ENCODE assay signal across 17 cellular contexts in genomic region chr19:29609636-29610035, GRCh38. TPM values are rescaled to one million over a fixed set of nuclear protein-coding genes. Genes with fewer than 3 reads are reported as not detected.
DNase-seq lines count a peak whose midpoint lies in the region; ATAC-seq and TF ChIP-seq lines count a peak whose summit lies in the region.
"Had no signal": no experiment of that assay in that cellular context is flagged by ENCODE, and none has a peak within 500 bp of the region (broad histone marks: within the 10 kb centered on the region; RNA-seq: fewer than 3 reads in every experiment).

No MANE protein-coding gene starts in this region.

- TF ChIP-seq POLR2A in spleen (IDR thresholded peaks at IDR 0.05) (no peak), transverse colon (IDR thresholded peaks at IDR 0.05) (no peak)

- CTCF ChIA-PET in activated CD8-positive, alpha-beta T cell treated with anti-CD3 and anti-CD28 coated beads for 36 hours (lab: Charles Lee) = interaction anchor here (1.0 to 8.9 kb wide), 28 partner anchors 8 to 143 kb away, joined by 3 to 217 read pairs (median 6); partner anchors contain the start of genes C19orf12 and PLEKHF1
- CTCF ChIA-PET in activated CD8-positive, alpha-beta T cell treated with anti-CD3 and anti-CD28 coated beads, Interleukin-2, amount 10 ng/mL, durations not matched to agents 7 days and 5 days (lab: Charles Lee) = interaction anchor here (0.7 to 10.9 kb wide), 20 partner anchors 11 to 190 kb away, joined by 3 to 204 read pairs (median 8); partner anchors contain the start of genes C19orf12 and PLEKHF1

- no peak for TF ChIP-seq EP300 in transverse colon (IDR thresholded peaks at IDR 0.05; ENCODE audit: low read depth)

- peaks cover 25% of the 10 kb centered on the region for H3K4me1 Mint-ChIP-seq in activated CD8-positive, alpha-beta T cell treated with anti-CD3 and anti-CD28 coated beads for 36 hours (ENCODE audit: low read depth)
- H3K4me1 Mint-ChIP-seq in activated CD8-positive, alpha-beta T cell treated with anti-CD3 and anti-CD28 coated beads, Interleukin-2, amount 10 ng/mL, durations not matched to agents 7 days and 5 days (ENCODE audit: low read depth) = peaks cover 31% of the 10 kb centered on the region
- H3K4me1 Mint-ChIP-seq in chondrocyte (ENCODE audit: low read depth) = peaks cover 25% of the 10 kb centered on the region
- H3K4me1 Mint-ChIP-seq in natural killer cell = peaks cover 22 to 43% of the 10 kb centered on the region in 2 donors

- H3K4me3 ChIP-seq in spleen (no peak overlapping the region), transverse colon (no peak overlapping the region)
- H3K4me3 ChIP-seq: BLaER1 treated with 17β-estradiol and CSF1 and Interleukin-3, amounts not matched to agents 10 nM and 100 nM; HAP-1 had no signal

- ATAC-seq in activated CD8-positive, alpha-beta T cell treated with anti-CD3 and anti-CD28 coated beads for 36 hours = no peak
- ATAC-seq in activated CD8-positive, alpha-beta T cell treated with anti-CD3 and anti-CD28 coated beads, Interleukin-2, amount 10 ng/mL, durations not matched to agents 7 days and 5 days = no peak
- ATAC-seq in natural killer cell = no peak

- H3K27ac Mint-ChIP-seq in activated CD8-positive, alpha-beta T cell treated with anti-CD3 and anti-CD28 coated beads for 36 hours = peak overlapping the region; percentile 38
- H3K27ac Mint-ChIP-seq in activated CD8-positive, alpha-beta T cell treated with anti-CD3 and anti-CD28 coated beads, Interleukin-2, amount 10 ng/mL, durations not matched to agents 7 days and 5 days = no peak overlapping the region
- H3K27ac Mint-ChIP-seq in chondrocyte (ENCODE audit: unreplicated experiment) (peak overlapping the region; percentile 2), natural killer cell (peak overlapping the region; percentile 73 to 81)

- H3K27ac ChIP-seq in spleen (peak overlapping the region in 4 of 8 donors; percentile 6 to 75 (median 60)), transverse colon (no peak overlapping the region)
- H3K27ac ChIP-seq: 22Rv1 had no signal

- intact Hi-C loops in activated CD8-positive, alpha-beta T cell treated with anti-CD3 and anti-CD28 coated beads for 36 hours (cut with micrococcal nuclease) = loop anchor here (1.0 to 2.0 kb wide), 2 partner anchors 82 to 107 kb away; no protein-coding TSS in a partner anchor
- intact Hi-C loops in natural killer cell (cut with micrococcal nuclease) (loop anchor here (1.0 to 10.0 kb wide), 4 partner anchors 62 to 265 kb away; no protein-coding TSS in a partner anchor), spleen (cut with DNase I; ENCODE audit: low total_unique reads) (loop anchor here (1.0 to 10.0 kb wide), 2 partner anchors 55 to 107 kb away; partner anchors contain the start of gene PLEKHF1), transverse colon (cut with DNase I; ENCODE audit: low total_unique reads) (loop anchor here (2.0 kb wide), 1 partner anchor 107 kb away; no protein-coding TSS in a partner anchor)

- H3K36me3 Mint-ChIP-seq in activated CD8-positive, alpha-beta T cell treated with anti-CD3 and anti-CD28 coated beads for 36 hours (ENCODE audit: low read depth) = peaks cover 42% of the 10 kb centered on the region
- peaks cover 46% of the 10 kb centered on the region for H3K36me3 Mint-ChIP-seq in activated CD8-positive, alpha-beta T cell treated with anti-CD3 and anti-CD28 coated beads, Interleukin-2, amount 10 ng/mL, durations not matched to agents 7 days and 5 days (ENCODE audit: low read depth)
- peaks cover 21% of the 10 kb centered on the region for H3K36me3 Mint-ChIP-seq in chondrocyte (ENCODE audit: low read depth)
- peaks cover 7% of the 10 kb centered on the region for H3K36me3 Mint-ChIP-seq in natural killer cell

- in situ Hi-C loops in transverse colon (cut with MboI; ENCODE audit: low pct_ligation_motif_present in 1 of 4, low pct_unique_long_range_greater_than_20kb in 1 of 4, low sequenced_read_pairs in 3 of 4) = loop anchor here (5.0 to 25.0 kb wide), 4 partner anchors 103 to 228 kb away; partner anchors contain the start of gene C19orf12 (in 3 of the 4)

- H3K4me1 ChIP-seq in spleen = peaks cover 13 to 54% (median 36%) of the 10 kb centered on the region in 6 donors
- H3K4me1 ChIP-seq in transverse colon = peaks cover 9 to 18% (median 13%) of the 10 kb centered on the region in 4 donors

- TF ChIP-seq CTCF in activated CD8-positive, alpha-beta T cell treated with anti-CD3 and anti-CD28 coated beads for 36 hours (IDR thresholded peaks at IDR 0.05) = no peak
- no peak for TF ChIP-seq CTCF in chondrocyte (IDR thresholded peaks at IDR 0.05)
- TF ChIP-seq CTCF in natural killer cell (IDR thresholded peaks at IDR 0.05) = no peak
- no peak for TF ChIP-seq CTCF in spleen (IDR thresholded peaks at IDR 0.05 in 8 of 11, conservative IDR thresholded peaks at IDR 0.05 in 3 of 11)
- no peak for TF ChIP-seq CTCF in transverse colon (IDR thresholded peaks at IDR 0.05)

- H3K36me3 ChIP-seq in spleen (peaks cover 8 to 64% (median 51%) of the 10 kb centered on the region in 6 donors), transverse colon (peaks cover 0 to 25% (median 10%) of the 10 kb centered on the region in 4 donors)

- H3K27me3 ChIP-seq in spleen (replicated peaks in 1 of 7) (no peaks in the 10 kb centered on the region), transverse colon (no peaks in the 10 kb centered on the region)
- H3K27me3 ChIP-seq: BLaER1 treated with 17β-estradiol and CSF1 and Interleukin-3, amounts not matched to agents 10 nM and 100 nM had no signal

- no peaks in the 10 kb centered on the region for H3K27me3 Mint-ChIP-seq in activated CD8-positive, alpha-beta T cell treated with anti-CD3 and anti-CD28 coated beads for 36 hours
- H3K27me3 Mint-ChIP-seq in activated CD8-positive, alpha-beta T cell treated with anti-CD3 and anti-CD28 coated beads, Interleukin-2, amount 10 ng/mL, durations not matched to agents 7 days and 5 days (ENCODE audit: low read depth) = no peaks in the 10 kb centered on the region
- H3K27me3 Mint-ChIP-seq in chondrocyte (ENCODE audit: low read depth) (no peaks in the 10 kb centered on the region), natural killer cell (ENCODE audit: low read depth in 2 of 2) (no peaks in the 10 kb centered on the region)

- POLR2A ChIA-PET in activated CD8-positive, alpha-beta T cell treated with anti-CD3 and anti-CD28 coated beads for 36 hours (lab: Charles Lee) = interaction anchor here (0.8 to 4.2 kb wide), 10 partner anchors 11 to 254 kb away, joined by 3 to 30 read pairs (median 8); partner anchors contain the start of genes C19orf12 and PLEKHF1
- POLR2A ChIA-PET in activated CD8-positive, alpha-beta T cell treated with anti-CD3 and anti-CD28 coated beads, Interleukin-2, amount 10 ng/mL, durations not matched to agents 7 days and 5 days (lab: Charles Lee) = interaction anchor here (0.7 to 2.1 kb wide), 6 partner anchors 11 to 105 kb away, joined by 3 to 9 read pairs (median 4); no protein-coding TSS in a partner anchor

- 85 to 93% (median 92%) methylated on average over 11 of the region's 11 CpGs for WGBS in spleen, 5 donors
- WGBS in transverse colon (ENCODE audit: low coverage in 1 of 2), 2 donors = 92 to 100% methylated on average over 2 to 11 of the region's 11 CpGs

- no peak for DNase-seq in activated CD8-positive, alpha-beta T cell treated with anti-CD3 and anti-CD28 coated beads for 36 hours
- DNase-seq in activated CD8-positive, alpha-beta T cell treated with anti-CD3 and anti-CD28 coated beads, Interleukin-2, amount 10 ng/mL, durations not matched to agents 7 days and 5 days = no peak
- DNase-seq in chondrocyte (ENCODE audit: low spot score) (peak; percentile 78), natural killer cell (no peak), spleen (peak; percentile 74), SW480 (ENCODE audit: low spot score) (no peak), NCI-H1694 treated with DMSO at 0.1 percent for 48 hours (lab: John Stamatoyannopoulos, UW) (no peak), transverse colon (no peak)
- DNase-seq: COR-L47, NCI-H146, NCI-H2107, NCI-H226, NCI-H526 treated with DMSO at 0.1 percent for 48 hours, RPMI8226 had no signal

- H3K9me3 ChIP-seq in spleen (no peaks in the 10 kb centered on the region), transverse colon (no peaks in the 10 kb centered on the region)
- H3K9me3 ChIP-seq: BLaER1 treated with 17β-estradiol and CSF1 and Interleukin-3, amounts not matched to agents 10 nM and 100 nM; HAP-1 had no signal

- H3K9me3 Mint-ChIP-seq in activated CD8-positive, alpha-beta T cell treated with anti-CD3 and anti-CD28 coated beads for 36 hours = no peaks in the 10 kb centered on the region
- no peaks in the 10 kb centered on the region for H3K9me3 Mint-ChIP-seq in activated CD8-positive, alpha-beta T cell treated with anti-CD3 and anti-CD28 coated beads, Interleukin-2, amount 10 ng/mL, durations not matched to agents 7 days and 5 days (ENCODE audit: insufficient read depth)
- no peaks in the 10 kb centered on the region for H3K9me3 Mint-ChIP-seq in chondrocyte (ENCODE audit: low read depth)
- no peaks in the 10 kb centered on the region for H3K9me3 Mint-ChIP-seq in natural killer cell

- H3K4me3 Mint-ChIP-seq in activated CD8-positive, alpha-beta T cell treated with anti-CD3 and anti-CD28 coated beads for 36 hours = no peak overlapping the region
- no peak overlapping the region for H3K4me3 Mint-ChIP-seq in activated CD8-positive, alpha-beta T cell treated with anti-CD3 and anti-CD28 coated beads, Interleukin-2, amount 10 ng/mL, durations not matched to agents 7 days and 5 days
- H3K4me3 Mint-ChIP-seq in chondrocyte (ENCODE audit: unreplicated experiment) (no peak overlapping the region), natural killer cell (peak overlapping the region; percentile 53)

RNA-seq across cellular contexts. Expression of gene POP4, which starts 3.6 kb away (rescaled TPM):
- total RNA-seq in activated CD8-positive, alpha-beta T cell treated with anti-CD3 and anti-CD28 coated beads for 36 hours = 10 to 100 TPM; 84.7 to 89.5 TPM
- total RNA-seq in activated CD8-positive, alpha-beta T cell treated with anti-CD3 and anti-CD28 coated beads, Interleukin-2, amount 10 ng/mL, durations not matched to agents 7 days and 5 days = 100 to 1,000 TPM; 101 to 103 TPM
- total RNA-seq in chondrocyte (49.0 to 71.1 TPM (median 49.4 TPM) in 3 replicates), natural killer cell (10 to 100 TPM; 46.4 to 60.1 (median 46.4) TPM), spleen (10 to 100 TPM; 49.3 to 73.1 (median 60.7) TPM), transverse colon (10 to 100 TPM in 3 of 4 donors, 1 to 10 TPM in 1; 6.4 to 59.7 (median 38.7) TPM)
- polyA plus RNA-seq in spleen = 10 to 100 TPM; 54.5 to 69.1 (median 68.8) TPM

RNA-seq across cellular contexts. Expression of gene PLEKHF1, which starts 55.6 kb away (rescaled TPM):
- 10 to 100 TPM; 30.4 to 31.7 TPM for total RNA-seq in activated CD8-positive, alpha-beta T cell treated with anti-CD3 and anti-CD28 coated beads for 36 hours
- 10 to 100 TPM; 46.0 to 47.7 TPM for total RNA-seq in activated CD8-positive, alpha-beta T cell treated with anti-CD3 and anti-CD28 coated beads, Interleukin-2, amount 10 ng/mL, durations not matched to agents 7 days and 5 days
- 10.1 to 29.4 TPM (median 28.6 TPM) in 3 replicates for total RNA-seq in chondrocyte
- 10 to 100 TPM; 53.0 to 81.8 (median 53.8) TPM for total RNA-seq in natural killer cell
- total RNA-seq in spleen = 10 to 100 TPM; 12.4 to 28.0 (median 18.5) TPM
- polyA plus RNA-seq in spleen = 10 to 100 TPM in 2 of 3 donors, 1 to 10 TPM in 1; 9.7 to 18.6 (median 10.7) TPM
- total RNA-seq in transverse colon = 10 to 100 TPM in 3 of 4 donors, 1 to 10 TPM in 1; 8.6 to 38.8 (median 14.2) TPM

Comparison
In these comparisons a context has a peak if more than half of its experiments do, and no peak if none do; other contexts are left out.
1. DNase-seq: peak in chondrocyte (single experiment) and spleen (single experiment); none in activated CD8-positive, alpha-beta T cell treated with anti-CD3 and anti-CD28 coated beads for 36 hours (single experiment), activated CD8-positive, alpha-beta T cell treated with anti-CD3 and anti-CD28 coated beads, Interleukin-2, amount 10 ng/mL, durations not matched to agents 7 days and 5 days (single experiment), natural killer cell (single experiment), SW480 (single experiment), NCI-H1694 treated with DMSO at 0.1 percent for 48 hours (single experiment) and transverse colon (single experiment).